ENCODE assay signal across 26 cellular contexts in the genomic region with DNA sequence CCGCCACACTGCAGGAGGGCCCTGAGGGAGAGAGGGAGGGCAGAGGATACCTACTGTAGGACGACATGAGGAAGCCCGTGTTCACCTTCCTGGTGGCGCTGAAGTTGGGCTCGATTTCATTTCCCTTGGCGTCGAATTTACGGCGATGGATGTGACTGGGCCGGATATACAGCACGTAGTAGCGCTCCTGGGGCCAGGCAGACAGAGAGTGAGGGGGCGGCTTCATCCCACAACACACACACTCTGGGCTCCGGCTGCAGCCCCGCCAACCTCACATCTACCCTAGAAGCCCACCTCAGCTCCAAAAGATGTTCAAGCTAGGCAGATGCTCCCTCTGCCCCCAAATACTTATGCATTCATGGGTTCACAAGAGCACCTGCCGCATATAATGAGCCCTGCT. TPM values are rescaled to one million over a fixed set of nuclear protein-coding genes. Genes with fewer than 3 reads are reported as not detected.
"Had no signal": no experiment of that assay in that cellular context is flagged by ENCODE, and none has a peak within 500 bp of the region (broad histone marks: within the 10 kb centered on the region; RNA-seq: fewer than 3 reads in every experiment).

No MANE protein-coding gene starts in this region.

- H3K27ac ChIP-seq: epithelial cell of prostate, gastrocnemius medialis, left ventricle myocardium inferior, lower lobe of right lung, parathyroid adenoma, right lobe of liver, thoracic aorta, tibial nerve, upper lobe of left lung had no signal

- H3K4me3 Mint-ChIP-seq: dendritic cell treated with granulocyte-macrophage colony-stimulating factor and Interleukin-4, amounts not matched to agents 40 ng/mL and 50 ng/mL, for 4 days; endodermal cell; mesothelial cell of epicardium; naive B cell; natural killer cell treated with Interleukin-12 subunit alpha and Interleukin-12 subunit beta and Interleukin-15 and Interleukin-18, amount 100 ng/mL, for 72 hours; neural crest cell; stimulated activated naive B cell treated with anti-CD40 and anti-IgM and Interleukin-4, amounts not matched to agents 10 μg/mL and 1 μg/mL and 100 μg/mL, for 72 hours; stimulated activated naive CD8-positive, alpha-beta T cell treated with anti-CD3 and anti-CD28 coated beads, Interleukin-15, Interleukin-2, amounts not matched to agents 100 ng/mL and 50 ng/mL, for 24 hours had no signal

- H3K36me3 Mint-ChIP-seq: naive B cell; natural killer cell treated with Interleukin-12 subunit alpha and Interleukin-12 subunit beta and Interleukin-15 and Interleukin-18, amount 100 ng/mL, for 72 hours; stimulated activated naive B cell treated with anti-CD40 and anti-IgM and Interleukin-4, amounts not matched to agents 10 μg/mL and 1 μg/mL and 100 μg/mL, for 72 hours had no signal

- H3K27ac Mint-ChIP-seq: endodermal cell; mesothelial cell of epicardium; naive B cell; natural killer cell treated with Interleukin-12 subunit alpha and Interleukin-12 subunit beta and Interleukin-15 and Interleukin-18, amount 100 ng/mL, for 72 hours; progenitor cell of endocrine pancreas; stimulated activated naive B cell treated with anti-CD40 and anti-IgM and Interleukin-4, amounts not matched to agents 10 μg/mL and 1 μg/mL and 100 μg/mL, for 72 hours; stimulated activated naive CD8-positive, alpha-beta T cell treated with anti-CD3 and anti-CD28 coated beads, Interleukin-15, Interleukin-2, amounts not matched to agents 100 ng/mL and 50 ng/mL, for 24 hours had no signal

- DNase-seq: effector CD8-positive, alpha-beta T cell; endodermal cell; foreskin fibroblast; gastrocnemius medialis; left cardiac atrium; left ventricle myocardium inferior; lower lobe of right lung; mucosa of descending colon; naive B cell; small intestine; stimulated activated CD4-positive, alpha-beta T cell treated with anti-CD3 and anti-CD28 coated beads, Interleukin-15, amount 100 ng/mL, for 24 hours; stimulated activated CD4-positive, alpha-beta T cell treated with anti-CD3 and anti-CD28 coated beads, Interleukin-2, amount 100 ng/mL, for 48 hours; stimulated activated naive B cell treated with anti-CD40 and anti-IgM and Interleukin-4, amounts not matched to agents 10 μg/mL and 1 μg/mL and 100 μg/mL, for 72 hours; upper lobe of left lung had no signal

- H3K9me3 Mint-ChIP-seq: dendritic cell treated with granulocyte-macrophage colony-stimulating factor and Interleukin-4, amounts not matched to agents 40 ng/mL and 50 ng/mL, for 4 days; endodermal cell; mesothelial cell of epicardium; naive B cell; natural killer cell treated with Interleukin-12 subunit alpha and Interleukin-12 subunit beta and Interleukin-15 and Interleukin-18, amount 100 ng/mL, for 72 hours; neural crest cell; stimulated activated naive B cell treated with anti-CD40 and anti-IgM and Interleukin-4, amounts not matched to agents 10 μg/mL and 1 μg/mL and 100 μg/mL, for 72 hours; stimulated activated naive CD8-positive, alpha-beta T cell treated with anti-CD3 and anti-CD28 coated beads, Interleukin-15, Interleukin-2, amounts not matched to agents 100 ng/mL and 50 ng/mL, for 24 hours had no signal

- H3K27me3 Mint-ChIP-seq: dendritic cell treated with granulocyte-macrophage colony-stimulating factor and Interleukin-4, amounts not matched to agents 40 ng/mL and 50 ng/mL, for 4 days had no signal

- ATAC-seq: esophagus mucosa; gastrocnemius medialis; left cardiac atrium; lower lobe of right lung; mucosa of descending colon; right lobe of liver; stimulated activated naive B cell treated with anti-CD40 and anti-IgM and Interleukin-4, amounts not matched to agents 10 μg/mL and 1 μg/mL and 100 μg/mL, for 72 hours had no signal

RNA-seq across cellular contexts. Expression of gene ARPIN, which starts 4.5 kb away (rescaled TPM):
- total RNA-seq: natural killer cell treated with Interleukin-12 subunit alpha and Interleukin-12 subunit beta and Interleukin-15 and Interleukin-18, amount 100 ng/mL, for 72 hours had no signal
